In the genomic region with DNA sequence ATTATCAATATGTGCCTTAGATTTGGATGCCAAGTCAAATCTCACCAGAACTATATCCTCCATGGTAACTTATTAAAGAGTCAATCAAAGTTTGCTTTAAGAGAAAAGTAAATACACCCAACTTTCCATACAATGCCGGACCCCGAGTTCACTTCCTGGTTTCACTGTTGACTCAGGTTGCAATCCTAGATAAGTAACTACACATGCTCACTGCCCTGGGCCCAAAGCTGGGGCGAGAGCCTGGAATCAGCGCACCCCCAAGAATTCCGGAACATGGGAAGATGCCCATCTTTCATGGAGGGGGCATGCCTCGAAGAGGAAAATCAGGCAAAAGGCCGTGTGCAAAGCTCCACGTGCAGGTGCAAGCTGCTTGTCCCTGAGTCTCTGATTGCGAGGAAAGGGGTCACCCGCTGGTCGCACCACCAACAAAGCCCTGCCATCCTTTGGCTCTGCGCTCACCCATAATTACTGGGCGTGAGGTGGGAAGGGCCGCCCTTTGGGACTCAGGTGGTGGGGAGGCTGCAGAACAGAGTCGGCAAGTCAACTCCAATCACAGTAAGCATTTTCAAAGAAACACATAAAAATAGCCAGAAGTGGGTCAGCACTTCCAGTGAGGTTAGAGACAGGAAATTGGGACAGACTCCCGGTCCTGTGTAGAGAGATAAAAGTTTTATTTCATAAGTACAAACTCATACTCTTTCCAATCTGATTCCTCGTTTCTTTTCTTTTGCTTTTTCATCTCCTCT, we compare ENCODE assay signal across 9 cellular contexts.
DNase-seq lines count a peak whose midpoint lies in the region; ATAC-seq, FAIRE-seq and TF ChIP-seq lines count a peak whose summit lies in the region.
"Had no signal": no experiment of that assay in that cellular context is flagged by ENCODE, and none has a peak within 500 bp of the region (broad histone marks: within the 10 kb centered on the region; RNA-seq: fewer than 3 reads in every experiment).

No MANE protein-coding gene starts in this region.

- H3K4me3 ChIP-seq in AG10803 (ENCODE audit: low read length) (no peak overlapping the region), K562 (no peak overlapping the region), mucosa of stomach (ENCODE audit: low read length) (no peak overlapping the region)
- H3K4me3 ChIP-seq: cardiac muscle cell had no signal

- in situ Hi-C loops in K562 (cut with MboI): no loop called here

- ATAC-seq in K562: no peak
- ATAC-seq in GM21367 (IDR thresholded peaks at IDR 0.05; ENCODE audit: unreplicated experiment): no peak
- no peak for ATAC-seq in HG03571 (IDR thresholded peaks at IDR 0.05; ENCODE audit: unreplicated experiment)

- intact Hi-C loops in K562 (cut with micrococcal nuclease): loop anchor here (5.0 kb wide), 3 partner anchors 121 to 464 kb away; no protein-coding TSS in a partner anchor

- POLR2A ChIA-PET in K562 (lab: Yijun Ruan, JAX): interaction anchor here (0.6 to 1.8 kb wide), 2 partner anchors 12 to 14 kb away, joined by 3 to 5 read pairs; no protein-coding TSS in a partner anchor

- BruUV-seq in K562 (replicated peaks; lab: Mats Ljungman, UMichigan): no TSS peak

- peak; percentile 44 for DNase-seq in AG10803 (ENCODE audit: low read depth)
- DNase-seq in K562 (ENCODE audit: extremely low read depth in 1 of 4, low spot score in 3 of 4): peak in 2 of 4 experiments; percentile 44 to 65
- DNase-seq in RKO (ENCODE audit: low spot score): no peak
- DNase-seq in effector CD4-positive, alpha-beta T cell: no peak

- 37% methylated on average over 17 of the region's 17 CpGs for WGBS in K562 (ENCODE audit: insufficient coverage, low coverage, missing lambda C conversion rate)

- H3K4me1 ChIP-seq in K562 (replicated peaks in 1 of 2; ENCODE audit: control insufficient read depth in 2 of 2, insufficient read depth in 2 of 2, low read length in 2 of 2): peaks cover 44 to 86% of the 10 kb centered on the region in 2 experiments
- H3K4me1 ChIP-seq in mucosa of stomach (ENCODE audit: control insufficient read depth, insufficient read depth, low read length): peaks cover 96% of the 10 kb centered on the region

- no peak for TF ChIP-seq RAD21 in K562 (CRISPR knock-in tag; conservative IDR thresholded peaks at IDR 0.05 in 1 of 2, IDR thresholded peaks at IDR 0.05 in 1 of 2)

- peak overlapping the region; percentile 51 for H3K27ac ChIP-seq in KOPT-K1 (ENCODE audit: low read depth, low read length, poor library complexity, severe bottlenecking)
- H3K27ac ChIP-seq in K562 (ENCODE audit: extremely low read depth, low read depth, low read length): peak overlapping the region; percentile 28; the same call in 1 of the 3 replicates
- H3K27ac ChIP-seq: cardiac muscle cell had no signal

- TF ChIP-seq POLR2A in K562 (conservative IDR thresholded peaks at IDR 0.05): no peak

- TF ChIP-seq EP300 in K562 (IDR thresholded peaks at IDR 0.05; ENCODE audit: low read length): no peak; the same call in 1 of the 2 replicates

- TF ChIP-seq CTCF in AG10803 (conservative IDR thresholded peaks at IDR 0.05; ENCODE audit: low read length) (no peak), K562 (IDR thresholded peaks at IDR 0.05 in 2 of 3, conservative IDR thresholded peaks at IDR 0.05 in 1 of 3; ENCODE audit: insufficient read depth in 2 of 3, low read depth in 1 of 3, low read length in 3 of 3) (no peak)

- H3K79me2 ChIP-seq in K562 (ENCODE audit: control insufficient read depth, insufficient read depth, low read length): no peaks in the 10 kb centered on the region

- no peaks in the 10 kb centered on the region for H3K9me3 ChIP-seq in KOPT-K1 (ENCODE audit: insufficient read depth, low read length, poor library complexity, severe bottlenecking)
- no peaks in the 10 kb centered on the region; the same call in none of the 2 replicates for H3K9me3 ChIP-seq in K562 (replicated peaks; ENCODE audit: control insufficient read depth, insufficient read depth, low read depth, low read length)
- no peaks in the 10 kb centered on the region for H3K9me3 ChIP-seq in mucosa of stomach (ENCODE audit: control insufficient read depth, low read length)

- CTCF ChIA-PET in K562 (lab: Yijun Ruan, JAX; ENCODE audit: low intra/inter-chr PET ratio): no interaction called here

- no peak for FAIRE-seq in K562 (lab: Jason Lieb, UNC)

- H3K4me2 ChIP-seq in K562 (ENCODE audit: insufficient read depth, low read length): peak overlapping the region; percentile 17; the same call in 1 of the 2 replicates

- H2AFZ ChIP-seq in K562 (ENCODE audit: low read depth, low read length): peak overlapping the region; percentile 71

- no peaks in the 10 kb centered on the region for H4K20me1 ChIP-seq in K562 (replicated peaks; ENCODE audit: control insufficient read depth, insufficient read depth, low read length)

- no peaks in the 10 kb centered on the region for H3K9me1 ChIP-seq in K562 (ENCODE audit: control insufficient read depth, insufficient read depth, low read length)

- no peaks in the 10 kb centered on the region for H3K36me3 ChIP-seq in KOPT-K1 (ENCODE audit: insufficient read depth, low read length)
- H3K36me3 ChIP-seq in K562 (ENCODE audit: control insufficient read depth, insufficient read depth, low read length): no peaks in the 10 kb centered on the region
- H3K36me3 ChIP-seq in mucosa of stomach (ENCODE audit: control insufficient read depth, insufficient read depth, low read length): no peaks in the 10 kb centered on the region
- H3K36me3 ChIP-seq: cardiac muscle cell had no signal

- peak overlapping the region in 1 of 2 experiments; percentile 47; a peak in 1 of 4 replicates for H3K9ac ChIP-seq in K562 (ENCODE audit: insufficient read depth in 1 of 2, low read depth in 2 of 2, low read length in 2 of 2)
- H3K9ac ChIP-seq in mucosa of stomach (ENCODE audit: low read length): peak overlapping the region; percentile 49

- H3K27me3 ChIP-seq in K562 (ENCODE audit: control insufficient read depth in 2 of 2, insufficient read depth in 2 of 2, low read length in 2 of 2): no peaks in the 10 kb centered on the region
- H3K27me3 ChIP-seq in mucosa of stomach (ENCODE audit: control insufficient read depth, insufficient read depth, low read length): no peaks in the 10 kb centered on the region
- H3K27me3 ChIP-seq: cardiac muscle cell had no signal

TF ChIP-seq in K562, 482 proteins besides CTCF, POLR2A, EP300 and RAD21 (continues in another document):
- 0 out of 2 replicates have a peak, but pooled peaks have one; percentile 19 for TF ChIP-seq GABPA (tag; conservative IDR thresholded peaks at IDR 0.05; ENCODE audit: low read depth)
- TF ChIP-seq, protein P1, sequence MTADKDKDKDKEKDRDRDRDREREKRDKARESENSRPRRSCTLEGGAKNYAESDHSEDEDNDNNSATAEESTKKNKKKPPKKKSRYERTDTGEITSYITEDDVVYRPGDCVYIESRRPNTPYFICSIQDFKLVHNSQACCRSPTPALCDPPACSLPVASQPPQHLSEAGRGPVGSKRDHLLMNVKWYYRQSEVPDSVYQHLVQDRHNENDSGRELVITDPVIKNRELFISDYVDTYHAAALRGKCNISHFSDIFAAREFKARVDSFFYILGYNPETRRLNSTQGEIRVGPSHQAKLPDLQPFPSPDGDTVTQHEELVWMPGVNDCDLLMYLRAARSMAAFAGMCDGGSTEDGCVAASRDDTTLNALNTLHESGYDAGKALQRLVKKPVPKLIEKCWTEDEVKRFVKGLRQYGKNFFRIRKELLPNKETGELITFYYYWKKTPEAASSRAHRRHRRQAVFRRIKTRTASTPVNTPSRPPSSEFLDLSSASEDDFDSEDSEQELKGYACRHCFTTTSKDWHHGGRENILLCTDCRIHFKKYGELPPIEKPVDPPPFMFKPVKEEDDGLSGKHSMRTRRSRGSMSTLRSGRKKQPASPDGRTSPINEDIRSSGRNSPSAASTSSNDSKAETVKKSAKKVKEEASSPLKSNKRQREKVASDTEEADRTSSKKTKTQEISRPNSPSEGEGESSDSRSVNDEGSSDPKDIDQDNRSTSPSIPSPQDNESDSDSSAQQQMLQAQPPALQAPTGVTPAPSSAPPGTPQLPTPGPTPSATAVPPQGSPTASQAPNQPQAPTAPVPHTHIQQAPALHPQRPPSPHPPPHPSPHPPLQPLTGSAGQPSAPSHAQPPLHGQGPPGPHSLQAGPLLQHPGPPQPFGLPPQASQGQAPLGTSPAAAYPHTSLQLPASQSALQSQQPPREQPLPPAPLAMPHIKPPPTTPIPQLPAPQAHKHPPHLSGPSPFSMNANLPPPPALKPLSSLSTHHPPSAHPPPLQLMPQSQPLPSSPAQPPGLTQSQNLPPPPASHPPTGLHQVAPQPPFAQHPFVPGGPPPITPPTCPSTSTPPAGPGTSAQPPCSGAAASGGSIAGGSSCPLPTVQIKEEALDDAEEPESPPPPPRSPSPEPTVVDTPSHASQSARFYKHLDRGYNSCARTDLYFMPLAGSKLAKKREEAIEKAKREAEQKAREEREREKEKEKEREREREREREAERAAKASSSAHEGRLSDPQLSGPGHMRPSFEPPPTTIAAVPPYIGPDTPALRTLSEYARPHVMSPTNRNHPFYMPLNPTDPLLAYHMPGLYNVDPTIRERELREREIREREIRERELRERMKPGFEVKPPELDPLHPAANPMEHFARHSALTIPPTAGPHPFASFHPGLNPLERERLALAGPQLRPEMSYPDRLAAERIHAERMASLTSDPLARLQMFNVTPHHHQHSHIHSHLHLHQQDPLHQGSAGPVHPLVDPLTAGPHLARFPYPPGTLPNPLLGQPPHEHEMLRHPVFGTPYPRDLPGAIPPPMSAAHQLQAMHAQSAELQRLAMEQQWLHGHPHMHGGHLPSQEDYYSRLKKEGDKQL (CRISPR knock-in tag; IDR thresholded peaks at IDR 0.05; ENCODE audit: borderline replicate concordance): no peak
- peak; percentile 32 for TF ChIP-seq HDAC3 (IDR thresholded peaks at IDR 0.05; ENCODE audit: borderline replicate concordance, partially characterized antibody)
- peak; percentile 65; the same call in 1 of the 2 replicates for TF ChIP-seq DMBX1 (CRISPR knock-in tag; IDR thresholded peaks at IDR 0.05; ENCODE audit: borderline replicate concordance)
- TF ChIP-seq, protein P2, sequence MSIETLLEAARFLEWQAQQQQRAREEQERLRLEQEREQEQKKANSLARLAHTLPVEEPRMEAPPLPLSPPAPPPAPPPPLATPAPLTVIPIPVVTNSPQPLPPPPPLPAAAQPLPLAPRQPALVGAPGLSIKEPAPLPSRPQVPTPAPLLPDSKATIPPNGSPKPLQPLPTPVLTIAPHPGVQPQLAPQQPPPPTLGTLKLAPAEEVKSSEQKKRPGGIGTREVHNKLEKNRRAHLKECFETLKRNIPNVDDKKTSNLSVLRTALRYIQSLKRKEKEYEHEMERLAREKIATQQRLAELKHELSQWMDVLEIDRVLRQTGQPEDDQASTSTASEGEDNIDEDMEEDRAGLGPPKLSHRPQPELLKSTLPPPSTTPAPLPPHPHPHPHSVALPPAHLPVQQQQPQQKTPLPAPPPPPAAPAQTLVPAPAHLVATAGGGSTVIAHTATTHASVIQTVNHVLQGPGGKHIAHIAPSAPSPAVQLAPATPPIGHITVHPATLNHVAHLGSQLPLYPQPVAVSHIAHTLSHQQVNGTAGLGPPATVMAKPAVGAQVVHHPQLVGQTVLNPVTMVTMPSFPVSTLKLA (conservative IDR thresholded peaks at IDR 0.05): peak in 1 of 2 experiments; percentile 66; a peak in 3 of 4 replicates
- TF ChIP-seq FOXA3 (CRISPR knock-in tag; conservative IDR thresholded peaks at IDR 0.05 in 1 of 2, IDR thresholded peaks at IDR 0.05 in 1 of 2): peak; percentile 98
